In the genomic region with DNA sequence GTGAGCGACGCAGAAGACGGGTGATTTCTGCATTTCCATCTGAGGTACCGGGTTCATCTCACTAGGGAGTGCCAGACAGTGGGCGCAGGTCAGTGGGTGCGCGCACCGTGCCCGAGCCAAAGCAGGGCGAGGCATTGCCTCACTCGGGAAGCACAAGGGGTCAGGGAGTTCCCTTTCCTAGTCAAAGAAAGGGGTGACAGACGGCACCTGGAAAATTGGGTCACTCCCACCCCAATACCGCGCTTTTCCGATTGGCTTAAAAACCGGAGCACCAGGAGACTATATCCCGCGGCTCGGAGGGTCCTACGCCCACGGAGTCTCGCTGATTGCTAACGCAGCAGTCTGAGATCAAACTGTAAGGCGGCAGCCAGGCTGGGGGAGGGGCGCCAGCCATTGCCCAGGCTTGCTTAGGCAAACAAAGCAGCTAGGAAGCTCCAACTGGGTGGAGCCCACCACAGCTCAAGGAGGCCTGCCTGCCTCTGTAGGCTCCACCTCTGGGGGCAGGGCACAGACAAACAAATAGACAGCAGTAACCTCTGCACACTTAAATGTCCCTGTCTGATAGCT, we compare ENCODE assay signal across 8 cellular contexts. TPM values are rescaled to one million over a fixed set of nuclear protein-coding genes. Genes with fewer than 3 reads are reported as not detected.
A peak's percentile ranks its signal among the peaks of the same experiment; 100 is the strongest.
DNase-seq lines count a peak whose midpoint lies in the region; FAIRE-seq and TF ChIP-seq lines count a peak whose summit lies in the region.
"Not testable (repeated sequence)": the region's sequence is repeated elsewhere in the genome, so short reads cannot be mapped to it uniquely, and the experiment has no call there.

No MANE protein-coding gene starts in this region.

- H3K4me3 ChIP-seq in SK-N-SH (ENCODE audit: low read depth in 2 of 2, low read length in 1 of 2) (peak overlapping the region; percentile 51 to 68), ectodermal cell (ENCODE audit: insufficient read depth, low read depth, low read length) (peak overlapping the region; percentile 47), keratinocyte (ENCODE audit: control insufficient read depth in 2 of 3, extremely low read depth in 1 of 3, insufficient read depth in 2 of 3, low read depth in 1 of 3, low read length in 3 of 3) (peak overlapping the region; percentile 28 to 63 (median 52)), retinal pigment epithelial cell (ENCODE audit: low read length) (peak overlapping the region; percentile 65), stomach (peak overlapping the region; percentile 55 to 64 (median 60))

- not testable (repeated sequence) for TF ChIP-seq RAD21 in SK-N-SH (IDR thresholded peaks at IDR 0.05; ENCODE audit: low read length)

- not testable (repeated sequence) for FAIRE-seq in keratinocyte (lab: Jason Lieb, UNC)

- H3K4me1 ChIP-seq in SK-N-SH (ENCODE audit: control insufficient read depth in 1 of 2, insufficient read depth in 2 of 2, low read depth in 1 of 2, low read length in 1 of 2): peaks cover 2 to 14% of the 10 kb centered on the region in 2 experiments; a peak in 3 of 4 replicates
- not testable (repeated sequence) for H3K4me1 ChIP-seq in ectodermal cell (ENCODE audit: control insufficient read depth, insufficient read depth, low read length); keratinocyte (ENCODE audit: control insufficient read depth, extremely low read depth, insufficient read depth, low read length)
- peaks cover 0 to 10% (median 4%) of the 10 kb centered on the region in 4 donors for H3K4me1 ChIP-seq in stomach

- H3K4me2 ChIP-seq in SK-N-SH (peak overlapping the region; percentile 78), keratinocyte (ENCODE audit: control insufficient read depth, extremely low read depth, insufficient read depth, low read depth, low read length) (peak overlapping the region; percentile 64)

- intact Hi-C loops in stomach (cut with DNase I; ENCODE audit: low total_unique reads): not testable (repeated sequence)

- not testable (repeated sequence) for H3K9me1 ChIP-seq in keratinocyte (ENCODE audit: control insufficient read depth, extremely low read depth, insufficient read depth, low read length)

- not testable (repeated sequence) for H3K9me3 ChIP-seq in SK-N-SH; ectodermal cell (ENCODE audit: control insufficient read depth, low read length); keratinocyte (ENCODE audit: control insufficient read depth, low read depth, low read length); stomach

- H3K36me3 ChIP-seq in SK-N-SH (replicated peaks in 1 of 2; ENCODE audit: control insufficient read depth in 1 of 2, insufficient read depth in 2 of 2, low read length in 1 of 2); ectodermal cell (ENCODE audit: control insufficient read depth, insufficient read depth, low read length); keratinocyte (ENCODE audit: control insufficient read depth in 2 of 2, extremely low read depth in 1 of 2, insufficient read depth in 2 of 2, low read length in 2 of 2); stomach: not testable (repeated sequence)

- CTCF ChIA-PET in SK-N-SH (lab: Yijun Ruan, JAX): not testable (repeated sequence)

- DNase-seq in DMS79 treated with DMSO at 0.1 percent for 48 hours (lab: John Stamatoyannopoulos, UW) (peak; percentile 13), NCI-H1105 (lab: John Stamatoyannopoulos, UW) (peak; percentile 56), keratinocyte (ENCODE audit: low read depth, low spot score) (peak; percentile 36), stomach (peak; percentile 76)
- DNase-seq in SK-N-SH; retinal pigment epithelial cell (ENCODE audit: low read depth): not testable (repeated sequence)
- peak; percentile 71 to 76 for DNase-seq in activated T-cell treated with anti-CD3 and anti-CD28 coated beads, Interleukin-2, amount 50 U/mL, for 48 hours

- not testable (repeated sequence) for H3K27me3 ChIP-seq in SK-N-SH (ENCODE audit: insufficient read depth); ectodermal cell (ENCODE audit: control insufficient read depth, insufficient read depth, low read length, poor library complexity, severe bottlenecking); keratinocyte (ENCODE audit: control insufficient read depth, extremely low read depth, insufficient read depth, low read length); stomach

- not testable (repeated sequence) for TF ChIP-seq CTCF in SK-N-SH (IDR thresholded peaks at IDR 0.05); keratinocyte (optimal IDR thresholded peaks at IDR 0.05 in 1 of 3, IDR thresholded peaks at IDR 0.05 in 1 of 3, conservative IDR thresholded peaks at IDR 0.05 in 1 of 3; ENCODE audit: extremely low read depth in 1 of 3, insufficient read depth in 2 of 3, low read length in 3 of 3); retinal pigment epithelial cell (conservative IDR thresholded peaks at IDR 0.05; ENCODE audit: low read depth, low read length); stomach (IDR thresholded peaks at IDR 0.05)

- dilution Hi-C loops in keratinocyte (cut with MboI; ENCODE audit: extremely low pct_ligation_motif_present, low sequenced_read_pairs): not testable (repeated sequence)

- H4K20me1 ChIP-seq in SK-N-SH (ENCODE audit: insufficient read depth); keratinocyte (ENCODE audit: control insufficient read depth, extremely low read depth, insufficient read depth, low read length): not testable (repeated sequence)

- not testable (repeated sequence) for H3K9me2 ChIP-seq in SK-N-SH

- peak overlapping the region; percentile 52 to 82 for H3K27ac ChIP-seq in SK-N-SH (ENCODE audit: low read depth in 2 of 2, low read length in 1 of 2)
- peak overlapping the region; percentile 85 for H3K27ac ChIP-seq in ectodermal cell (ENCODE audit: insufficient read depth, low read depth, low read length, poor library complexity, severe bottlenecking)
- peak overlapping the region; percentile 80 for H3K27ac ChIP-seq in keratinocyte (ENCODE audit: control insufficient read depth, insufficient read depth, low read length)
- peak overlapping the region; percentile 40 to 84 (median 66) for H3K27ac ChIP-seq in stomach

- H2AFZ ChIP-seq in SK-N-SH (ENCODE audit: low read depth) (peak overlapping the region; percentile 89; the same call in 1 of the 2 replicates), keratinocyte (ENCODE audit: control insufficient read depth, low read length) (peak overlapping the region; percentile 79)

- H3K9ac ChIP-seq in SK-N-SH (peak overlapping the region; percentile 80), keratinocyte (ENCODE audit: control insufficient read depth, extremely low read depth, insufficient read depth, low read length) (peak overlapping the region; percentile 76)

- not testable (repeated sequence) for H3K79me2 ChIP-seq in SK-N-SH (ENCODE audit: insufficient read depth); keratinocyte (ENCODE audit: control insufficient read depth, insufficient read depth, low read length)

- POLR2A ChIA-PET in SK-N-SH (lab: Yijun Ruan, JAX): interaction anchor here (1.0 kb wide), 1 partner anchor 1742 kb away, joined by 3 read pairs; no protein-coding TSS in a partner anchor

- TF ChIP-seq EP300 in SK-N-SH (IDR thresholded peaks at IDR 0.05; ENCODE audit: borderline replicate concordance in 1 of 2, low read depth in 1 of 2, low read length in 1 of 2); stomach (IDR thresholded peaks at IDR 0.05): not testable (repeated sequence)

- WGBS in SK-N-SH (ENCODE audit: low lambda C conversion rate): 3% methylated on average over 15 of the region's 25 CpGs
- 2 to 4% methylated on average over 25 of the region's 25 CpGs for WGBS in ectodermal cell, 2 experiments
- WGBS in stomach, 5 donors: 4 to 11% (median 5%) methylated on average over 12 to 25 of the region's 25 CpGs

- not testable (repeated sequence) for TF ChIP-seq POLR2A in stomach (IDR thresholded peaks at IDR 0.05)

- not testable (repeated sequence) for H3F3A ChIP-seq in SK-N-SH (replicated peaks; ENCODE audit: insufficient read depth)

RNA-seq across cellular contexts. Expression of a gene that starts 23.9 kb away (rescaled TPM):
- 5.3 and 7.8 TPM in 2 replicates for polyA plus RNA-seq in SK-N-SH (2012; rRNA removed)
- polyA plus RNA-seq in SK-N-SH (2012; cell fraction: cytosol; rRNA removed): 5.7 and 6.6 TPM in 2 replicates
- 8.7 and 16.3 TPM in 2 replicates for polyA plus RNA-seq in SK-N-SH (2012; cell fraction: nucleus; rRNA removed)
- 18.5 TPM for polyA plus RNA-seq in ectodermal cell (2013, experiment 1 of 4)
- polyA plus RNA-seq in ectodermal cell (2013, experiment 2 of 4): 22.2 TPM
- polyA plus RNA-seq in ectodermal cell (2013, experiment 3 of 4): 18.6 TPM
- 18.9 TPM for polyA plus RNA-seq in ectodermal cell (2013, experiment 4 of 4)
- polyA plus RNA-seq in keratinocyte: 6.2 to 9.8 TPM (median 8.5 TPM) in 3 replicates
- polyA plus RNA-seq in keratinocyte (2011; ENCODE audit: low read depth): 7.5 TPM
- polyA plus RNA-seq in keratinocyte (2011; cell fraction: cytosol; rRNA removed): 4.2 and 7.3 TPM in 2 replicates
- polyA plus RNA-seq in keratinocyte (2011; cell fraction: nucleus; rRNA removed): 15.0 and 17.5 TPM in 2 replicates
- polyA plus RNA-seq in keratinocyte (2012; ENCODE audit: low replicate concordance): 4.4 and 6.2 TPM in 2 replicates
- polyA minus RNA-seq in keratinocyte: 1.7 to 10.3 TPM (median 6.3 TPM) in 3 replicates
- polyA minus RNA-seq in keratinocyte (2011; cell fraction: cytosol; rRNA and poly(A)+ RNA removed): 3.6 TPM
- 8.7 and 16.1 TPM in 2 replicates for polyA minus RNA-seq in keratinocyte (2011; cell fraction: nucleus; rRNA and poly(A)+ RNA removed)
- 10 to 100 TPM in 3 of 5 donors, 1 to 10 TPM in 2; 4.7 to 52.7 (median 11.2) TPM for total RNA-seq in stomach
- polyA plus RNA-seq in stomach: 1 to 10 TPM; 3.1 to 7.0 (median 3.7) TPM

RNA-seq across cellular contexts. Expression of a gene that starts 31.7 kb away (rescaled TPM):
- 4.9 and 6.6 TPM in 2 replicates for polyA plus RNA-seq in SK-N-SH (2012; rRNA removed)
- 6.1 and 8.5 TPM in 2 replicates for polyA plus RNA-seq in SK-N-SH (2012; cell fraction: cytosol; rRNA removed)
- polyA plus RNA-seq in SK-N-SH (2012; cell fraction: nucleus; rRNA removed): 6.2 and 19.5 TPM in 2 replicates
- 40.1 TPM for polyA plus RNA-seq in ectodermal cell (2013, experiment 1 of 4)
- polyA plus RNA-seq in ectodermal cell (2013, experiment 2 of 4): 45.8 TPM
- polyA plus RNA-seq in ectodermal cell (2013, experiment 3 of 4): 41.7 TPM
- 42.9 TPM for polyA plus RNA-seq in ectodermal cell (2013, experiment 4 of 4)
- 4.7 to 10.4 TPM (median 6.3 TPM) in 3 replicates for polyA plus RNA-seq in keratinocyte
- polyA plus RNA-seq in keratinocyte (2011; ENCODE audit: low read depth): 11.3 TPM
- polyA plus RNA-seq in keratinocyte (2011; cell fraction: cytosol; rRNA removed): 2.9 and 6.7 TPM in 2 replicates
- 7.4 and 11.3 TPM in 2 replicates for polyA plus RNA-seq in keratinocyte (2011; cell fraction: nucleus; rRNA removed)
- polyA plus RNA-seq in keratinocyte (2012; ENCODE audit: low replicate concordance): 5.0 and 16.3 TPM in 2 replicates
- polyA minus RNA-seq in keratinocyte: 1.0 to 12.4 TPM (median 5.9 TPM) in 3 replicates
- 5.9 TPM for polyA minus RNA-seq in keratinocyte (2011; cell fraction: cytosol; rRNA and poly(A)+ RNA removed)
- polyA minus RNA-seq in keratinocyte (2011; cell fraction: nucleus; rRNA and poly(A)+ RNA removed): 8.4 and 14.4 TPM in 2 replicates
- total RNA-seq in stomach: 10 to 100 TPM in 3 of 5 donors, 1 to 10 TPM in 2; 3.8 to 40.4 (median 13.6) TPM
- 1 to 10 TPM; 2.3 to 2.9 (median 2.6) TPM for polyA plus RNA-seq in stomach
